ENCODE assay signal across 10 cellular contexts in the genomic region with DNA sequence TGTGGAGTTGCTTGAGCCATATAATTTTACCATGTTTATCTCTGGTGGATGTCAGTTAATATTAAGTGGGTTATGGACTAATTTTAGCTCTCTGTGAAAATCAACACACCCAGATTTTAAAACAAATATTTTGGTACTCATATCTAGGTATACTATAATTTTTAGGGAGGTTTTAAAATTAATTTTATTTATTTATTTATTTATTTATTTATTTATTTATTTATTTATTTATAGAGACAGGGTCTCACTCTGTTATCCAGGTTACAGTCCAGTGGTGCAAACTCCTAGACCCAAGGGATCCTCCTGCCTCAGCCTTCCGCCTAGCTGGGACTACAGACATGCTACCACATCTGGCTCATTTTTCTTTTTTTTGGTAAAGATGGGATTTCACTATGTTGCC.
"Had no signal": no experiment of that assay in that cellular context is flagged by ENCODE, and none has a peak within 500 bp of the region (broad histone marks: within the 10 kb centered on the region; RNA-seq: fewer than 3 reads in every experiment).

No MANE protein-coding gene starts in this region.

- H3K4me1 ChIP-seq: HAP-1 had no signal

- H3K27ac ChIP-seq: GM23248 had no signal

- H3K4me3 Mint-ChIP-seq: GM23338, H9, HFFc6 had no signal

- H3K9me3 ChIP-seq: HAP-1 had no signal

- H3K36me3 ChIP-seq: HAP-1 had no signal

- FAIRE-seq: H1, H54 had no signal

- DNase-seq: GM23248, GOT3, H7, H9, HCEC 1CT, HFFc6 had no signal

- H3K27ac Mint-ChIP-seq: GM23338, H9, HFFc6 had no signal

- H3K4me2 ChIP-seq: GM23338 had no signal

- H3K4me1 Mint-ChIP-seq: GM23338, H9 had no signal

- H3K4me3 ChIP-seq: GM23248, GM23338, HAP-1 had no signal

- ATAC-seq: GM23338 had no signal
